In the genomic region with DNA sequence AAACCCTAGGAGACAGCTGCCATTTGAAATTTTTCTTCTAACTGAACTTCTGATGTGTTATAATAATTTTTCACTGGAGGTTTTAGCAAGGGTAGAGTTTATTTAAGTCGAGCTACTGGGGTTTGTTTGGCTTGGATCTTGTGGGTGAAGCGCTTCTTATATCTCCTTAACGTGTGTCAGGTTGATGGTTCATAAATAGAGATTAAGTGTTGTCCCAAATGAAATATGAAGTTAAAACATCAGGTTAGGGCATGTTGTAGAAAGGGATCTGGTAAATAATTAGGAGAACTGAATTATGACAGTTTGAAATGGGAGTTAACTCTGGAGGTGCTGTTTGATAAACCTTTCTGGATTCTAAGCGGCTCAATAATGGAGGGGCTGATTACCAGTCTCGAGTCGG, we compare ENCODE assay signal across 1 cellular context.
TF ChIP-seq lines count a peak whose summit lies in the region.

No MANE protein-coding gene starts in this region.

TF ChIP-seq in H1, 55 proteins besides CTCF, POLR2A, EP300 and RAD21:
- TF ChIP-seq TAF7 (optimal IDR thresholded peaks at IDR 0.05; ENCODE audit: borderline replicate concordance, low read depth, low read length) (no peak), TBP (IDR thresholded peaks at IDR 0.05; ENCODE audit: low read depth, low read length) (no peak), CREB1 (IDR thresholded peaks at IDR 0.05) (no peak), NANOG (IDR thresholded peaks at IDR 0.05; ENCODE audit: insufficient read depth, low read depth, low read length, poor library complexity, severe bottlenecking) (no peak), EGR1 (IDR thresholded peaks at IDR 0.05; ENCODE audit: borderline replicate concordance, low read depth, low read length) (no peak), RFX5 (IDR thresholded peaks at IDR 0.05; ENCODE audit: borderline replicate concordance, low read depth, low read length) (no peak), CBX8 (IDR thresholded peaks at IDR 0.05; ENCODE audit: borderline replicate concordance, low read depth, low read length) (no peak), RBBP5 (IDR thresholded peaks at IDR 0.05; ENCODE audit: borderline replicate concordance, low read depth, low read length) (no peak), CBX5 (IDR thresholded peaks at IDR 0.05; ENCODE audit: low read depth, low read length) (no peak), JUN (IDR thresholded peaks at IDR 0.05; ENCODE audit: low read depth, low read length) (no peak), SIRT6 (IDR thresholded peaks at IDR 0.05; ENCODE audit: low read length) (no peak), KDM4A (IDR thresholded peaks at IDR 0.05; ENCODE audit: low read depth, low read length, severe bottlenecking) (no peak), CEBPB (IDR thresholded peaks at IDR 0.05; ENCODE audit: low read depth, low read length) (no peak), ATF3 (IDR thresholded peaks at IDR 0.05; ENCODE audit: insufficient read depth, low read depth, low read length) (no peak)
- TF ChIP-seq, protein P1, sequence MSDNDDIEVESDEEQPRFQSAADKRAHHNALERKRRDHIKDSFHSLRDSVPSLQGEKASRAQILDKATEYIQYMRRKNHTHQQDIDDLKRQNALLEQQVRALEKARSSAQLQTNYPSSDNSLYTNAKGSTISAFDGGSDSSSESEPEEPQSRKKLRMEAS (IDR thresholded peaks at IDR 0.05) = no peak
- TF ChIP-seq, protein P2, sequence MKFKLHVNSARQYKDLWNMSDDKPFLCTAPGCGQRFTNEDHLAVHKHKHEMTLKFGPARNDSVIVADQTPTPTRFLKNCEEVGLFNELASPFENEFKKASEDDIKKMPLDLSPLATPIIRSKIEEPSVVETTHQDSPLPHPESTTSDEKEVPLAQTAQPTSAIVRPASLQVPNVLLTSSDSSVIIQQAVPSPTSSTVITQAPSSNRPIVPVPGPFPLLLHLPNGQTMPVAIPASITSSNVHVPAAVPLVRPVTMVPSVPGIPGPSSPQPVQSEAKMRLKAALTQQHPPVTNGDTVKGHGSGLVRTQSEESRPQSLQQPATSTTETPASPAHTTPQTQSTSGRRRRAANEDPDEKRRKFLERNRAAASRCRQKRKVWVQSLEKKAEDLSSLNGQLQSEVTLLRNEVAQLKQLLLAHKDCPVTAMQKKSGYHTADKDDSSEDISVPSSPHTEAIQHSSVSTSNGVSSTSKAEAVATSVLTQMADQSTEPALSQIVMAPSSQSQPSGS (IDR thresholded peaks at IDR 0.05; ENCODE audit: low read length) = no peak
